Comparison of ENCODE assay signal across 1 cellular context in the genomic region with DNA sequence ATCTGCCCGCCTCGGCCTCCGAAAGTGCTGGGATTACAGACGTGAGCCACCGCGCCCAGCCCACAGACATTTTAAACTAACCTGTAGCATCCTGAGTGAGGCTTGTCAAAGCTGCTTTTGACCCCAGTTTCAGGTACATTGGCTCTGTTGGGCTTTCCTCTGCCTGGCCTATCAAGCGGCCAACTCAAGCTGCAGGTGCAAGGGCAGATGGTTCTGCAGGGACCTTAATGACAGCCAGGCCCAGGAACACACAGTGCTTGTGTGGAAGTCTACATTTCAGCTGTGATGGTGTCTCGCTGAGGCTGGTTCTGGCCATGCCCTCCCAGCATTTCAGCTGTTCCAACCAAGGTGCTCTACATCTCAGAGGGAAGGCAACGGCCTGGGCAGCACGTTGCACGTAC.
TF ChIP-seq lines count a peak whose summit lies in the region.

No MANE protein-coding gene starts in this region.

TF ChIP-seq in IMR-90, 13 proteins besides CTCF, POLR2A, EP300 and RAD21:
- no peak for TF ChIP-seq RFX5 (IDR thresholded peaks at IDR 0.05; ENCODE audit: low read depth, low read length)
- no peak for TF ChIP-seq USF2 (IDR thresholded peaks at IDR 0.05; ENCODE audit: low read depth, low read length)
- TF ChIP-seq BHLHE40 (IDR thresholded peaks at IDR 0.05; ENCODE audit: low read depth, low read length) = no peak
- no peak for TF ChIP-seq MXI1 (IDR thresholded peaks at IDR 0.05; ENCODE audit: borderline replicate concordance, low read depth, low read length)
- TF ChIP-seq SMC3 (IDR thresholded peaks at IDR 0.05; ENCODE audit: low read depth, low read length) = no peak
